Comparison of ENCODE assay signal across 22 cellular contexts in the genomic region with DNA sequence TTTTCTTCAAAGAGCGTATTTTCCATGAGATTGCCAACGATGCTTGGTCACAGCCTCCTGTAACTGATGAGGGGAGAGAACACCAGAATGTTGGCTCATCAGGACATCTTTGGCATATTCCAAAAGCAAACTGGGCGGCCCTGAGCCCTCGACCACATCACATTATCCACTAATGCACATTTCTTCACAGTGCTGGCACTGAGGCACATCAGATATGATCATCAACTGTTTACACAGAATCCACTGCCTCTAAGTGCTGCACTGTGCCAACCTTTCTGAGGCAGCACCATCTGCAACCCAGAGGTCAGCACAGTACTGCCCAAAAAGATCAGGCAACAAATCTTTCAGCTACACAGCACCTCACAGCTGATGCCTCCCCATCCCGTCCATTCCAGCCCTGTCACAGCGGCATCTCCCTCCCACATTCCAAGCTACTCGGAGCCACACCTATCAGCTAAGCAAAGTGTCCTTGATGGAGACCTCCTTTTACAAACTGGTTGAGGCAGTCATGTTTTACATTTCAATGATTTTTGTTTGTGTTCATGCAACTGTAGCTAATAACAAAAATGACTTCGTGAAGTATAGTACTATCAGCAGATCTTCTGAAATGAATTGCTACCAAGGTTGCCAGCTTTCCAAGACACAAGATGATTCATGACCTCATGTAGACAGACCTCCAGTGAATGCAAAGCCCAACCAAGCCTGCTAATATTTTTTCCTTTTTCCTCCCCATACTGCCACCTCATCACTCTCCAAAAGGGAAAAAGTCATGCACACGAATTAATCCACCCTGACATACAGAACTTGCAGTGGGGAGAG. TPM values are rescaled to one million over a fixed set of nuclear protein-coding genes. Genes with fewer than 3 reads are reported as not detected.
DNase-seq lines count a peak whose midpoint lies in the region; ATAC-seq and TF ChIP-seq lines count a peak whose summit lies in the region.
"Had no signal": no experiment of that assay in that cellular context is flagged by ENCODE, and none has a peak within 500 bp of the region (broad histone marks: within the 10 kb centered on the region; RNA-seq: fewer than 3 reads in every experiment).

No MANE protein-coding gene starts in this region.

- H3K27ac ChIP-seq in PC-3 (ENCODE audit: low read length) (peak overlapping the region; percentile 83), hepatocyte (peak overlapping the region; percentile 67), ovary (no peak overlapping the region)
- H3K27ac ChIP-seq: 22Rv1 had no signal

- peak overlapping the region; percentile 34; the same call in 1 of the 2 replicates for H3K4me2 ChIP-seq in PC-3 (ENCODE audit: low read length)
- peak overlapping the region; percentile 7 for H3K4me2 ChIP-seq in hepatocyte

- H4K20me1 ChIP-seq in PC-3 (ENCODE audit: low read length) (no peaks in the 10 kb centered on the region), hepatocyte (ENCODE audit: insufficient read depth, poor library complexity, severe bottlenecking) (no peaks in the 10 kb centered on the region)

- H2AFZ ChIP-seq in PC-3 (ENCODE audit: low read length) (no peak overlapping the region), hepatocyte (no peak overlapping the region)

- BruUV-seq in PC-3 (replicated peaks; lab: Mats Ljungman, UMichigan): no TSS peak

- no peak overlapping the region for H3K4me3 ChIP-seq in PC-3 (ENCODE audit: low read length)
- no peak overlapping the region for H3K4me3 ChIP-seq in hepatocyte
- H3K4me3 ChIP-seq in ovary: no peak overlapping the region
- H3K4me3 ChIP-seq: esophagus squamous epithelium, GM12878, lung, upper lobe of left lung had no signal

- H3K9me3 ChIP-seq in PC-3 (ENCODE audit: low read length) (no peaks in the 10 kb centered on the region), hepatocyte (ENCODE audit: low read depth) (no peaks in the 10 kb centered on the region), ovary (no peaks in the 10 kb centered on the region)
- H3K9me3 ChIP-seq: BE2C, esophagus squamous epithelium, upper lobe of left lung had no signal

- no peaks in the 10 kb centered on the region for H3F3A ChIP-seq in PC-3 (ENCODE audit: low read length, unreplicated experiment)

- H3K4me1 ChIP-seq in PC-3 (ENCODE audit: insufficient read depth, low read length) (peaks cover 60% of the 10 kb centered on the region), hepatocyte (ENCODE audit: insufficient read depth) (peaks cover 39% of the 10 kb centered on the region), ovary (ENCODE audit: insufficient read depth) (peaks cover 5% of the 10 kb centered on the region)
- H3K4me1 ChIP-seq: BE2C had no signal

- H3K79me2 ChIP-seq in PC-3 (ENCODE audit: low read length) (peaks cover 20% of the 10 kb centered on the region; the same call in 1 of the 2 replicates), hepatocyte (peaks cover 75% of the 10 kb centered on the region)

- no peak for TF ChIP-seq EP300 in ovary (IDR thresholded peaks at IDR 0.05)

- no peaks in the 10 kb centered on the region for H3K36me3 ChIP-seq in PC-3 (ENCODE audit: low read depth, low read length)
- H3K36me3 ChIP-seq in hepatocyte (replicated peaks; ENCODE audit: insufficient read depth, low read depth): no peaks in the 10 kb centered on the region
- no peaks in the 10 kb centered on the region for H3K36me3 ChIP-seq in ovary
- H3K36me3 ChIP-seq: BE2C, esophagus squamous epithelium, upper lobe of left lung had no signal

- WGBS in hepatocyte (ENCODE audit: low lambda C conversion rate, missing lambda C conversion rate): 65% methylated on average over 9 of the region's 9 CpGs
- WGBS in ovary, 3 donors: 9 to 24% (median 10%) methylated on average over 9 of the region's 9 CpGs

- intact Hi-C loops in PC-3 (cut with micrococcal nuclease) (no loop called here), ovary (cut with DNase I) (no loop called here)

- no peak for TF ChIP-seq POLR2A in ovary (IDR thresholded peaks at IDR 0.05)

- DNase-seq in DMS79 treated with DMSO at 0.1 percent for 48 hours (lab: John Stamatoyannopoulos, UW) (peak; percentile 21), DMS79 (lab: John Stamatoyannopoulos, UW) (no peak), PC-3 (peak; percentile 26), hepatocyte (ENCODE audit: low spot score) (no peak), renal cortical epithelial cell (ENCODE audit: low read depth) (peak; percentile 57), hepatic stellate cell (ENCODE audit: low spot score) (no peak), ovary (no peak), NCI-H2227 (lab: John Stamatoyannopoulos, UW; ENCODE audit: unreplicated experiment) (no peak)
- DNase-seq: activated CD4-positive, alpha-beta T cell treated with anti-CD3 and anti-CD28 coated beads, Interleukin-2, amount 10 ng/mL, durations not matched to agents 7 days and 5 days; activated gamma-delta T cell treated with Interleukin-2 at 50 U/mL for 16 hours; BE2C; effector CD8-positive, alpha-beta T cell; esophagus squamous epithelium; H9; NCI-H2227 treated with DMSO at 0.1 percent for 48 hours; stimulated activated CD4-positive, alpha-beta T cell treated with anti-CD3 and anti-CD28 coated beads, Interleukin-2, amount 100 ng/mL, for 24 hours; stimulated activated naive CD4-positive, alpha-beta T cell treated with Interleukin-2 at 50 U/mL for 16 hours had no signal

- H3K27me3 ChIP-seq in PC-3 (ENCODE audit: low read length): no peaks in the 10 kb centered on the region
- H3K27me3 ChIP-seq in hepatocyte: no peaks in the 10 kb centered on the region
- H3K27me3 ChIP-seq in ovary: no peaks in the 10 kb centered on the region
- H3K27me3 ChIP-seq: BE2C, upper lobe of left lung had no signal

- POLR2A ChIA-PET in PC-3 (lab: Charles Lee; ENCODE audit: unreplicated experiment): interaction anchor here (0.6 kb wide), 2 partner anchors 63 to 84 kb away, joined by 3 to 5 read pairs; no protein-coding TSS in a partner anchor

- CTCF ChIA-PET in PC-3 (lab: Charles Lee): no interaction called here

- no peak for TF ChIP-seq CTCF in PC-3 (conservative IDR thresholded peaks at IDR 0.05; ENCODE audit: low read depth, low read length)
- TF ChIP-seq CTCF in hepatocyte (IDR thresholded peaks at IDR 0.05; ENCODE audit: poor library complexity): no peak
- TF ChIP-seq CTCF in ovary (IDR thresholded peaks at IDR 0.05): no peak

- H3K9me2 ChIP-seq in PC-3 (replicated peaks; ENCODE audit: low read length) (no peaks in the 10 kb centered on the region), hepatocyte (replicated peaks; ENCODE audit: insufficient read depth) (no peaks in the 10 kb centered on the region)

- peak; percentile 21 for ATAC-seq in PC-3
- ATAC-seq: GM12878, Right ventricle myocardium inferior had no signal

- H3K9ac ChIP-seq in PC-3 (ENCODE audit: low read length): peak overlapping the region; percentile 45; the same call in 1 of the 2 replicates

RNA-seq across cellular contexts. Expression of gene MYO5B, which starts 32.3 kb away (rescaled TPM):
- 10.4 and 10.7 TPM in 2 replicates for total RNA-seq in PC-3 (2014; rRNA removed)
- total RNA-seq in hepatocyte: 41.9 and 43.3 TPM in 2 replicates
- polyA plus RNA-seq in hepatocyte: 20.3 and 21.3 TPM in 2 replicates
- total RNA-seq in renal cortical epithelial cell: 50.0 and 79.2 TPM in 2 replicates
- total RNA-seq in ovary: 10 to 100 TPM in 1 of 7 donors, 1 to 10 TPM in 4, under 1 TPM in 2; 0.25 to 25.5 (median 1.5) TPM
- polyA plus RNA-seq in ovary: 1 to 10 TPM; 1.2 to 3.4 TPM

Comparison
In these comparisons a context has a peak if more than half of its experiments do, and no peak if none do; other contexts are left out.
1. DNase-seq: peak in DMS79 treated with DMSO at 0.1 percent for 48 hours (single experiment), PC-3 (single experiment) and renal cortical epithelial cell (single experiment); none in DMS79 (single experiment), hepatocyte (single experiment), hepatic stellate cell (single experiment), ovary (0 of 5) and NCI-H2227 (single experiment).
2. H3K27ac ChIP-seq: peak in PC-3 (single experiment) and hepatocyte (single experiment); none in ovary (0 of 2).